In the genomic region with DNA sequence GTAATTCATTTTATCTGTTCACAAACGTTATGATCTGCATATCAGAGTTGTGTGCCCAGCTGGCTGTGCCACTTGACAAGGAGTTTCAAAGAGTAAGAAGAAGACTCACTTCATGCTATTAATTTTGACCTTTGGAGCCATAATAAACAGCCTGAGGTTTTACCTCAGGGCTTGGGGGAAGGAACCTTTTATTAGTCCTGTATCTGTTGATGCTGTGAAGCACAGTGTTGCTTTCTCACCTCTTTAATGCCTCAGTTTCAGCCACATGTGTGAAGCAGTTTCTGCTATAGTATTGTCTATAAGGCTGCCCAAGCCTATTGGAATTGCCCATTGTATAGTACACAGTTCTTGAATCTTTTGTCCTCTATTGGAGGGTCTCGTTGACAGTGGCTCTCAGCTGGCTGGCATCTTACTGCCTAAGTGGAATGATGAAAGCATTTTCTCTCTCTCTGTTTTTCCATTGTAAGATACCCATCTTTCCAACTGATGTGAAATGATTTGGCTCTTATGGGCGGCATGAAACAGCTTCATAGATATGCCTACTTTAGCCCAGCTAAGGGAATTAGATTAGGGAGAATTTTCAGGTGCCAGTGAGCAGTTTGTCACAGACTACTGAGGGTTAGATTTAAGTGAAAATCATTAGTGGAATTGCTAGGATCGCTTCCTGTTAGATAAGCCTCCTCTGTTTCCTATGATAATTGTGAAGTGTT, we compare ENCODE assay signal across 1 cellular context.
TF ChIP-seq lines count a peak whose summit lies in the region.

No MANE protein-coding gene starts in this region.

TF ChIP-seq in endothelial cell of umbilical vein, 7 proteins besides CTCF, POLR2A, EP300 and RAD21 (continued from another document):
- TF ChIP-seq POLR2AphosphoS5 (IDR thresholded peaks at IDR 0.05; ENCODE audit: insufficient read depth, low read depth, low read length) (no peak), FOS (IDR thresholded peaks at IDR 0.05; ENCODE audit: borderline replicate concordance, insufficient read depth, low read length) (no peak)
